Comparison of ENCODE assay signal across 17 cellular contexts in genomic region chr3:11908981-11909698, GRCh38.
"Had no signal": no experiment of that assay in that cellular context is flagged by ENCODE, and none has a peak within 500 bp of the region (broad histone marks: within the 10 kb centered on the region; RNA-seq: fewer than 3 reads in every experiment).

No MANE protein-coding gene starts in this region.

- DNase-seq: activated B cell treated with CpG ODN at 0.5 μM for 24 hours; activated CD4-positive, alpha-beta T cell treated with anti-CD3 and anti-CD28 coated beads, Interleukin-2, amount 50 U/mL, for 1 hour; glutamatergic neuron; left cardiac atrium; mucosa of descending colon; naive thymus-derived CD8-positive, alpha-beta T cell; right cardiac atrium; SK-N-SH; small intestine; stimulated activated naive CD4-positive, alpha-beta T cell; transverse colon had no signal

- H3K27ac Mint-ChIP-seq: activated B cell treated with CpG ODN at 0.5 μM for 24 hours; activated naive CD8-positive, alpha-beta T cell; activated T-helper 2 cell treated with anti-CD3 and anti-CD28 coated beads, Interferon-gamma antibody, Interleukin-2, Interleukin-4, amounts not matched to agents 10 μg/mL and 5 μg/mL and 100 μg/mL, durations not matched to agents 14 hours and 24 hours and 36 hours; naive thymus-derived CD8-positive, alpha-beta T cell; T-helper 1 cell treated with Interleukin-12 subunit alpha and Interleukin-12 subunit beta and Interleukin-4 antibody, amounts not matched to agents 30 μg/mL and 1 μg/mL, for 36 hours had no signal

- H3K9ac ChIP-seq: SK-N-SH had no signal

- H3K4me3 Mint-ChIP-seq: activated B cell treated with CpG ODN at 0.5 μM for 24 hours; activated naive CD8-positive, alpha-beta T cell; naive thymus-derived CD8-positive, alpha-beta T cell; T-helper 1 cell treated with Interleukin-12 subunit alpha and Interleukin-12 subunit beta and Interleukin-4 antibody, amounts not matched to agents 30 μg/mL and 1 μg/mL, for 36 hours had no signal

- H3K36me3 ChIP-seq: neutrophil, transverse colon had no signal

- H3K9me3 Mint-ChIP-seq: activated B cell treated with CpG ODN at 0.5 μM for 24 hours; activated T-helper 2 cell treated with anti-CD3 and anti-CD28 coated beads, Interferon-gamma antibody, Interleukin-2, Interleukin-4, amounts not matched to agents 10 μg/mL and 5 μg/mL and 100 μg/mL, durations not matched to agents 14 hours and 24 hours and 36 hours; naive thymus-derived CD8-positive, alpha-beta T cell; T-helper 1 cell treated with Interleukin-12 subunit alpha and Interleukin-12 subunit beta and Interleukin-4 antibody, amounts not matched to agents 30 μg/mL and 1 μg/mL, for 36 hours had no signal

- H3K4me1 Mint-ChIP-seq: activated B cell treated with CpG ODN at 0.5 μM for 24 hours; naive thymus-derived CD8-positive, alpha-beta T cell had no signal

- H3K27me3 ChIP-seq: neutrophil, transverse colon had no signal

- H3K27ac ChIP-seq: neutrophil, transverse colon had no signal

- H3K4me1 ChIP-seq: transverse colon had no signal

- H3K9me3 ChIP-seq: mucosa of descending colon, neutrophil, SK-N-SH, transverse colon had no signal

- H3K4me3 ChIP-seq: lung, mucosa of descending colon, transverse colon had no signal

- ATAC-seq: esophagus mucosa; left cardiac atrium; mucosa of descending colon; naive thymus-derived CD8-positive, alpha-beta T cell; right cardiac atrium had no signal

- H3K36me3 Mint-ChIP-seq: activated naive CD8-positive, alpha-beta T cell; naive thymus-derived CD8-positive, alpha-beta T cell had no signal
